Comparison of ENCODE assay signal across 9 cellular contexts in the genomic region with DNA sequence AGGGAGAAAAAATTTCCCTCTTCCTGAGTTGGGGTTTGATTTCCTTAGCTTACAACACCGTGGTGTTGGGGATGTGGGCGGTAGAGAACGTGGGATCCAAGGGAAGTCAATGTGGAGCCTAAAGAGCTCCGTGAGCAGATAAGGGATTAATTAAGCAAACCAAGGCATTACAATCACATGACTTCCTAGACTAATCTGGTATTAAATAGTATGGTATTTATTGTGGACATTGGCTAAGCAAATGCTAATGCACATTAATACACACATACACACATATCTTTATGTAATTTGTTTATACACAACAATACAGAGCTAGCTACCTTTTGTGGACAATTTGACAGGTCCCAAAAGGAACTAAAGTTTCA. TPM values are rescaled to one million over a fixed set of nuclear protein-coding genes. Genes with fewer than 3 reads are reported as not detected.
DNase-seq lines count a peak whose midpoint lies in the region; ATAC-seq and TF ChIP-seq lines count a peak whose summit lies in the region.
"Had no signal": no experiment of that assay in that cellular context is flagged by ENCODE, and none has a peak within 500 bp of the region (broad histone marks: within the 10 kb centered on the region; RNA-seq: fewer than 3 reads in every experiment).

No MANE protein-coding gene starts in this region.

- no peak for DNase-seq in activated CD8-positive, alpha-beta memory T cell treated with anti-CD3 and anti-CD28 coated beads, Interleukin-2, amount 10 ng/mL, durations not matched to agents 7 days and 5 days
- no peak for DNase-seq in activated CD8-positive, alpha-beta memory T cell treated with anti-CD3 and anti-CD28 coated beads for 24 hours
- DNase-seq in activated naive CD8-positive, alpha-beta T cell treated with anti-CD3 and anti-CD28 coated beads, Interleukin-2, amount 10 ng/mL, durations not matched to agents 7 days and 5 days: no peak
- DNase-seq in kidney epithelial cell (ENCODE audit: low read depth): no peak
- no peak for DNase-seq in activated effector memory CD4-positive, alpha-beta T cell treated with anti-CD3 and anti-CD28 coated beads, Interleukin-2, amount 50 U/mL, for 16 hours
- no peak for DNase-seq in stimulated activated CD4-positive, alpha-beta T cell treated with anti-CD3 and anti-CD28 coated beads, Interleukin-15, amount 100 ng/mL, for 24 hours

- H3K4me3 Mint-ChIP-seq in activated CD8-positive, alpha-beta memory T cell treated with anti-CD3 and anti-CD28 coated beads, Interleukin-2, amount 10 ng/mL, durations not matched to agents 7 days and 5 days: peak overlapping the region; percentile 97
- H3K4me3 Mint-ChIP-seq in activated naive CD8-positive, alpha-beta T cell treated with anti-CD3 and anti-CD28 coated beads, Interleukin-2, amount 10 ng/mL, durations not matched to agents 7 days and 5 days: peak overlapping the region; percentile 96

- H3K4me1 Mint-ChIP-seq in activated CD8-positive, alpha-beta memory T cell treated with anti-CD3 and anti-CD28 coated beads, Interleukin-2, amount 10 ng/mL, durations not matched to agents 7 days and 5 days: peaks cover 42% of the 10 kb centered on the region
- peaks cover 34% of the 10 kb centered on the region for H3K4me1 Mint-ChIP-seq in activated naive CD8-positive, alpha-beta T cell treated with anti-CD3 and anti-CD28 coated beads, Interleukin-2, amount 10 ng/mL, durations not matched to agents 7 days and 5 days

- H3K36me3 ChIP-seq in kidney epithelial cell (ENCODE audit: control insufficient read depth, insufficient read depth, low read length) (peaks cover 2% of the 10 kb centered on the region), thymus (ENCODE audit: control insufficient read depth, insufficient read depth) (no peaks in the 10 kb centered on the region)

- no peaks in the 10 kb centered on the region for H3K9me3 ChIP-seq in thymus (ENCODE audit: control insufficient read depth)

- CTCF ChIA-PET in activated CD8-positive, alpha-beta memory T cell treated with anti-CD3 and anti-CD28 coated beads, Interleukin-2, amount 10 ng/mL, durations not matched to agents 7 days and 5 days (lab: Charles Lee): interaction anchor here (0.7 to 4.2 kb wide), 26 partner anchors 9 to 503 kb away, joined by 3 to 57 read pairs (median 5); partner anchors contain the start of genes ANKRD52, COQ10A, DNAJC14 and ESYT1

- H3K4me1 ChIP-seq in thymus (ENCODE audit: control insufficient read depth, insufficient read depth, low read length): peaks cover 14% of the 10 kb centered on the region

- H3K27me3 ChIP-seq in kidney epithelial cell (ENCODE audit: control insufficient read depth, insufficient read depth, low read length) (no peaks in the 10 kb centered on the region), thymus (ENCODE audit: control insufficient read depth, insufficient read depth) (no peaks in the 10 kb centered on the region)

- peaks cover 7% of the 10 kb centered on the region for H3K36me3 Mint-ChIP-seq in activated CD8-positive, alpha-beta memory T cell treated with anti-CD3 and anti-CD28 coated beads, Interleukin-2, amount 10 ng/mL, durations not matched to agents 7 days and 5 days
- peaks cover 7% of the 10 kb centered on the region for H3K36me3 Mint-ChIP-seq in activated naive CD8-positive, alpha-beta T cell treated with anti-CD3 and anti-CD28 coated beads, Interleukin-2, amount 10 ng/mL, durations not matched to agents 7 days and 5 days

- TF ChIP-seq CTCF in kidney epithelial cell (IDR thresholded peaks at IDR 0.05; ENCODE audit: insufficient read depth, low read length, poor library complexity, severe bottlenecking): no peak

- peak overlapping the region; percentile 93 for H3K27ac Mint-ChIP-seq in activated CD8-positive, alpha-beta memory T cell treated with anti-CD3 and anti-CD28 coated beads, Interleukin-2, amount 10 ng/mL, durations not matched to agents 7 days and 5 days
- peak overlapping the region; percentile 91 for H3K27ac Mint-ChIP-seq in activated naive CD8-positive, alpha-beta T cell treated with anti-CD3 and anti-CD28 coated beads, Interleukin-2, amount 10 ng/mL, durations not matched to agents 7 days and 5 days

- POLR2A ChIA-PET in activated naive CD8-positive, alpha-beta T cell treated with anti-CD3 and anti-CD28 coated beads, Interleukin-2, amount 10 ng/mL, durations not matched to agents 7 days and 5 days (lab: Charles Lee): interaction anchor here (0.8 to 4.0 kb wide), 20 partner anchors 17 to 299 kb away, joined by 3 to 39 read pairs (median 4); partner anchors contain the start of genes ANKRD52, CNPY2, COQ10A and ESYT1

- H3K9me3 Mint-ChIP-seq in activated CD8-positive, alpha-beta memory T cell treated with anti-CD3 and anti-CD28 coated beads, Interleukin-2, amount 10 ng/mL, durations not matched to agents 7 days and 5 days (ENCODE audit: low read depth): no peaks in the 10 kb centered on the region
- H3K9me3 Mint-ChIP-seq in activated naive CD8-positive, alpha-beta T cell treated with anti-CD3 and anti-CD28 coated beads, Interleukin-2, amount 10 ng/mL, durations not matched to agents 7 days and 5 days: no peaks in the 10 kb centered on the region

- H3K27ac ChIP-seq in thymus (ENCODE audit: low read depth): peak overlapping the region; percentile 98

- 14% methylated on average over 4 of the region's 4 CpGs for WGBS in thymus

- no peak for ATAC-seq in activated CD8-positive, alpha-beta memory T cell treated with anti-CD3 and anti-CD28 coated beads, Interleukin-2, amount 10 ng/mL, durations not matched to agents 7 days and 5 days
- ATAC-seq in activated naive CD8-positive, alpha-beta T cell treated with anti-CD3 and anti-CD28 coated beads, Interleukin-2, amount 10 ng/mL, durations not matched to agents 7 days and 5 days (ENCODE audit: low read depth): no peak
- no peak for ATAC-seq in HG03521 (IDR thresholded peaks at IDR 0.05; ENCODE audit: unreplicated experiment)

- no peaks in the 10 kb centered on the region for H3K27me3 Mint-ChIP-seq in activated CD8-positive, alpha-beta memory T cell treated with anti-CD3 and anti-CD28 coated beads, Interleukin-2, amount 10 ng/mL, durations not matched to agents 7 days and 5 days
- H3K27me3 Mint-ChIP-seq in activated naive CD8-positive, alpha-beta T cell treated with anti-CD3 and anti-CD28 coated beads, Interleukin-2, amount 10 ng/mL, durations not matched to agents 7 days and 5 days: no peaks in the 10 kb centered on the region

- H3K4me3 ChIP-seq in kidney epithelial cell (ENCODE audit: low read depth, low read length): peak overlapping the region; percentile 59
- peak overlapping the region; percentile 74 for H3K4me3 ChIP-seq in thymus (ENCODE audit: low read length)

RNA-seq across cellular contexts. Expression of gene RNF41, which starts 0.8 kb away (rescaled TPM):
- 10 to 100 TPM; 28.2 to 34.2 TPM for total RNA-seq in activated CD8-positive, alpha-beta memory T cell treated with anti-CD3 and anti-CD28 coated beads, Interleukin-2, amount 10 ng/mL, durations not matched to agents 7 days and 5 days
- 10 to 100 TPM; 36.1 to 38.1 TPM for total RNA-seq in activated naive CD8-positive, alpha-beta T cell treated with anti-CD3 and anti-CD28 coated beads, Interleukin-2, amount 10 ng/mL, durations not matched to agents 7 days and 5 days
- total RNA-seq in kidney epithelial cell: 77.4 and 94.0 TPM in 2 replicates
- polyA plus RNA-seq in thymus: 18.3 TPM

RNA-seq across cellular contexts. Expression of gene NABP2, which starts 1.6 kb away (rescaled TPM):
- 10 to 100 TPM; 62.8 to 80.6 TPM for total RNA-seq in activated CD8-positive, alpha-beta memory T cell treated with anti-CD3 and anti-CD28 coated beads, Interleukin-2, amount 10 ng/mL, durations not matched to agents 7 days and 5 days
- 10 to 100 TPM; 43.4 to 47.1 TPM for total RNA-seq in activated naive CD8-positive, alpha-beta T cell treated with anti-CD3 and anti-CD28 coated beads, Interleukin-2, amount 10 ng/mL, durations not matched to agents 7 days and 5 days
- 38.9 and 47.6 TPM in 2 replicates for total RNA-seq in kidney epithelial cell
- polyA plus RNA-seq in thymus: 16.0 TPM

RNA-seq across cellular contexts. Expression of gene SLC39A5, which starts 7.3 kb away (rescaled TPM):
- under 1 TPM; 0.87 to 0.96 TPM for total RNA-seq in activated CD8-positive, alpha-beta memory T cell treated with anti-CD3 and anti-CD28 coated beads, Interleukin-2, amount 10 ng/mL, durations not matched to agents 7 days and 5 days
- total RNA-seq in activated naive CD8-positive, alpha-beta T cell treated with anti-CD3 and anti-CD28 coated beads, Interleukin-2, amount 10 ng/mL, durations not matched to agents 7 days and 5 days: 1 to 10 TPM in 1 of 2 experiments, not detected in 1; 1.4 TPM
- total RNA-seq in kidney epithelial cell: 0.08 TPM in 1 of 2 replicates, not detected in the other
- 0.30 TPM for polyA plus RNA-seq in thymus
- total RNA-seq: G401 had no signal

RNA-seq across cellular contexts. Expression of gene SMARCC2, which starts 33.2 kb away (rescaled TPM):
- total RNA-seq in activated CD8-positive, alpha-beta memory T cell treated with anti-CD3 and anti-CD28 coated beads, Interleukin-2, amount 10 ng/mL, durations not matched to agents 7 days and 5 days: 100 to 1,000 TPM; 147 to 150 TPM
- total RNA-seq in activated naive CD8-positive, alpha-beta T cell treated with anti-CD3 and anti-CD28 coated beads, Interleukin-2, amount 10 ng/mL, durations not matched to agents 7 days and 5 days: 100 to 1,000 TPM; 162 to 174 TPM
- 33.7 and 40.5 TPM in 2 replicates for total RNA-seq in kidney epithelial cell
- polyA plus RNA-seq in thymus: 25.9 TPM

RNA-seq across cellular contexts. Expression of gene ANKRD52, which starts 35.7 kb away (rescaled TPM):
- total RNA-seq in activated CD8-positive, alpha-beta memory T cell treated with anti-CD3 and anti-CD28 coated beads, Interleukin-2, amount 10 ng/mL, durations not matched to agents 7 days and 5 days: 10 to 100 TPM; 66.9 to 68.3 TPM
- total RNA-seq in activated naive CD8-positive, alpha-beta T cell treated with anti-CD3 and anti-CD28 coated beads, Interleukin-2, amount 10 ng/mL, durations not matched to agents 7 days and 5 days: 10 to 100 TPM; 45.3 to 49.4 TPM
- total RNA-seq in kidney epithelial cell: 38.8 and 45.2 TPM in 2 replicates
- polyA plus RNA-seq in thymus: 7.9 TPM
